8 cellular contexts compared by ENCODE assay signal in the genomic region with DNA sequence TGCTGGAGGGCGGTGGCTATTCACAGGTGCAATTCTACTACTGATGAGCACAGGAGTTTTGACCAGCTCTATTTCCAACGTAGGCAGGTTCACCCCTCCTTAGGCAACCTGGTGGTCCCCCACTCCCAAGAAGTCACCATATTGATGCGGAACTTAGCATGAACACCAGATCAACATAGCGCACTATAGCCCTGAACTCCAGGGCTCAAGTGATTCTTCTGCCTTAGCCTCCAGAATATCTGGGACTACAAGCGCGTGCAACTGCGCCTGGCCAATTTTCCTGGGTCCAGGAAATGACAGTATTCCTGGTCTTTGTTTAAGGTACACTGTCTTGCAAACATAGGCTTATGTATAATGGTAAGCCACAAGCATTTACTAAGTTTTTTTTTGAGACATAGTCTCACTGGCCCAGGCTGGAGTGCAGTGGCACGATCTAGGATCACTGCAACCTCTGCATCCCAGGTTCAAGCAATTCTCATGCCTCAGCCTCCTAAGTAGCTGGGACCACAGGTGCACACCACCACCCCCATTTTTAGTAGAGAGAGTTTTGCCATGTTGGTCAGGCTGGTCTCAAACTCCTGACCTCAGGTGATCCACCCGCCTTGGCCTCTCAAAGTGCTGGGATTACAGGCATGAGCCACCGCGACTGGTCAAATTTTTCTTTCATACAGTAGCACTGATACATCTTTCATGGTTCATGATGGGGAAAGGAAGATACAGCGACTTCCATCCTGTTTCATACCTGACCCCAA. TPM values are rescaled to one million over a fixed set of nuclear protein-coding genes. Genes with fewer than 3 reads are reported as not detected.
DNase-seq lines count a peak whose midpoint lies in the region; ATAC-seq and TF ChIP-seq lines count a peak whose summit lies in the region.

No MANE protein-coding gene starts in this region.

- H3K4me1 ChIP-seq in cardiac muscle cell (ENCODE audit: low read depth) (peaks cover 48% of the 10 kb centered on the region), breast epithelium (peaks cover 40 to 75% of the 10 kb centered on the region in 2 donors), mucosa of rectum (ENCODE audit: control insufficient read depth in 2 of 2, insufficient read depth in 2 of 2, low read length in 2 of 2) (peaks cover 68 to 73% of the 10 kb centered on the region in 2 donors), urinary bladder (ENCODE audit: insufficient read depth) (peaks cover 7% of the 10 kb centered on the region)

- H3K27ac ChIP-seq in cardiac muscle cell (peak overlapping the region; percentile 95), breast epithelium (peak overlapping the region; percentile 97 to 100), mucosa of rectum (ENCODE audit: low read depth in 2 of 2, low read length in 2 of 2) (peak overlapping the region; percentile 87 to 95), urinary bladder (ENCODE audit: low read depth) (peak overlapping the region; percentile 46)

- DNase-seq in cardiac muscle cell (ENCODE audit: low read depth in 1 of 2, low spot score in 1 of 2) (no peak), Right ventricle myocardium superior (no peak), breast epithelium (ENCODE audit: low spot score in 2 of 2) (no peak), NCI-H1105 (lab: John Stamatoyannopoulos, UW) (no peak), NCI-H1436 (lab: John Stamatoyannopoulos, UW) (no peak)

- H3K9ac ChIP-seq in mucosa of rectum (ENCODE audit: low read depth in 1 of 2, low read length in 2 of 2), result peak overlapping the region; percentile 44 to 74

- H3K4me3 ChIP-seq in cardiac muscle cell (no peak overlapping the region), breast epithelium (peak overlapping the region in 2 of 3 donors; percentile 50 to 63), mucosa of rectum (ENCODE audit: low read length in 2 of 2) (peak overlapping the region in 1 of 2 donors; percentile 73), urinary bladder (ENCODE audit: low read depth, low read length) (no peak overlapping the region)

- 73% methylated on average over 12 of the region's 12 CpGs for WGBS in urinary bladder

- H3K36me3 ChIP-seq in cardiac muscle cell (no peaks in the 10 kb centered on the region), breast epithelium (no peaks in the 10 kb centered on the region), mucosa of rectum (ENCODE audit: control insufficient read depth in 2 of 2, insufficient read depth in 2 of 2, low read length in 2 of 2) (peaks cover 10 to 14% of the 10 kb centered on the region in 2 donors), urinary bladder (ENCODE audit: insufficient read depth) (no peaks in the 10 kb centered on the region)

- no peak for ATAC-seq in Right ventricle myocardium superior (ENCODE audit: poor library complexity)
- no peak for ATAC-seq in HG03045 (IDR thresholded peaks at IDR 0.05; ENCODE audit: unreplicated experiment)

- TF ChIP-seq POLR2A in breast epithelium (IDR thresholded peaks at IDR 0.05), result no peak

- H3K27me3 ChIP-seq in cardiac muscle cell (no peaks in the 10 kb centered on the region), breast epithelium (no peaks in the 10 kb centered on the region), mucosa of rectum (ENCODE audit: control insufficient read depth in 2 of 2, insufficient read depth in 2 of 2, low read length in 2 of 2) (no peaks in the 10 kb centered on the region)

- TF ChIP-seq CTCF in cardiac muscle cell (IDR thresholded peaks at IDR 0.05; ENCODE audit: low read depth, low read length) (no peak), breast epithelium (IDR thresholded peaks at IDR 0.05) (no peak)

- intact Hi-C loops in Right ventricle myocardium superior (cut with DNase I) (no loop called here), breast epithelium (cut with DNase I; ENCODE audit: low total_unique reads) (no loop called here)

- H3K9me3 ChIP-seq in cardiac muscle cell (ENCODE audit: low read depth) (no peaks in the 10 kb centered on the region), breast epithelium (no peaks in the 10 kb centered on the region), mucosa of rectum (ENCODE audit: control insufficient read depth in 2 of 2, low read length in 2 of 2) (no peaks in the 10 kb centered on the region)

RNA-seq across cellular contexts. Expression of gene MCL1, which starts 12.6 kb away (rescaled TPM):
- 96.5 and 101 TPM in 2 replicates for total RNA-seq in cardiac muscle cell
- 61.2 and 65.2 TPM in 2 replicates for polyA plus RNA-seq in cardiac muscle cell
- total RNA-seq in Right ventricle myocardium superior, result 85.9 TPM
- total RNA-seq in breast epithelium, result 100 to 1,000 TPM; 257 to 535 (median 333) TPM
- total RNA-seq in urinary bladder, result 160 TPM
- 225 TPM for polyA plus RNA-seq in urinary bladder

RNA-seq across cellular contexts. Expression of gene ADAMTSL4, which starts 17.6 kb away (rescaled TPM):
- total RNA-seq in cardiac muscle cell (28.8 and 44.2 TPM in 2 replicates), Right ventricle myocardium superior (64.4 TPM), breast epithelium (10 to 100 TPM; 11.3 to 31.8 (median 30.2) TPM), urinary bladder (35.5 TPM)
- polyA plus RNA-seq in cardiac muscle cell (51.9 and 65.5 TPM in 2 replicates), urinary bladder (144 TPM)

RNA-seq across cellular contexts. Expression of gene FALEC, which starts 51.2 kb away (rescaled TPM):
- total RNA-seq in cardiac muscle cell (3.9 TPM in 1 of 2 replicates, not detected in the other), Right ventricle myocardium superior (not detected), breast epithelium (1 to 10 TPM in 1 of 3 donors, not detected in 2; 2.2 TPM), urinary bladder (not detected)
- polyA plus RNA-seq in cardiac muscle cell (4.7 and 6.2 TPM in 2 replicates), urinary bladder (0.47 TPM)

RNA-seq across cellular contexts. Expression of gene ECM1, which starts 58.9 kb away (rescaled TPM):
- 0.78 and 1.9 TPM in 2 replicates for total RNA-seq in cardiac muscle cell
- 1.9 and 2.9 TPM in 2 replicates for polyA plus RNA-seq in cardiac muscle cell
- total RNA-seq in Right ventricle myocardium superior, result 16.7 TPM
- 10 to 100 TPM in 2 of 3 donors, 1 to 10 TPM in 1; 4.0 to 53.3 (median 10.2) TPM for total RNA-seq in breast epithelium
- total RNA-seq in urinary bladder, result 8.7 TPM
- polyA plus RNA-seq in urinary bladder, result 40.8 TPM

Comparison
In these comparisons a context has a peak if more than half of its experiments do, and no peak if none do; other contexts are left out.
1. H3K27ac ChIP-seq: peak in every context shown above with its lines; median percentile 98 in breast epithelium; 95 in cardiac muscle cell; 91 in mucosa of rectum; 46 in urinary bladder.
2. H3K4me3 ChIP-seq: peak in breast epithelium (2 of 3); none in cardiac muscle cell (single experiment) and urinary bladder (single experiment).